Comparison of ENCODE assay signal across 15 cellular contexts in the genomic region with DNA sequence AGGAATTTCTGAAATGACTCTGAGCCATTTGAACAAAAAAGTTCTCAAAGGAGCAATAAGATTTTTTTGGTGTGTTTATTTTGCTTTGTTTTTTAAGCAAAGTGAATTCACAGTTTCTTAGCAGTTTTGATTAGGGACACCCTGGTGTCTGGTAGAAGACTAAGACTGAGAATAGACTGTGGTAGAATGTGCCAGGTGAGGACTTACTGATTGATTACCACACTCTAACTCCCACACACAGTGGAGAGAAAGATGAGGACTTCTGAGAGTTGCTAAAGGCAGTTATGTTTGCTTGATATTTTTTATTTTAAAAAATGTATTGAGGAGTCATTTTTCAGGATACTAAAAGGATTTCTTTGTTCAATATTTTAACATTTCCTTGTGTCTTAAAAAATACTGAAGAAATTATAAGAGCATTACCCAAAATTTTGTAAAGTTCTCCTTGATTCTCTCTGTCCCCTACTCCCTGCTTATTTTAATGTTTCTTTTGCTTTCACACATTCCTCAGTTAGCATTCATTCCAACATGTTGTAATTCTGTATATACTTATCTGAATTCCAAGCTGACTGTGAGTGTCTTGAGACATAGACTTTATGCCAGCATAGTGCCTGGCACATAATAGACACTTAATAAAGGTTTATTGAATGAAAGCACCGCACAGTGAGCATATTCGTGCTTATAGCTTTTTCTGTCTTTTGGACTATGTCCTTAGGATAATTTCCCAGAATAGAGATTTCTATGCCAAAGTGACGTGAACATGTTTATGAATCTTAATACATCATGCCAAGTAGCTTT.
DNase-seq lines count a peak whose midpoint lies in the region; ATAC-seq, FAIRE-seq and TF ChIP-seq lines count a peak whose summit lies in the region.
"Had no signal": no experiment of that assay in that cellular context is flagged by ENCODE, and none has a peak within 500 bp of the region (broad histone marks: within the 10 kb centered on the region; RNA-seq: fewer than 3 reads in every experiment).

No MANE protein-coding gene starts in this region.

- TF ChIP-seq POLR2A in A549 (IDR thresholded peaks at IDR 0.05; ENCODE audit: low read length): no peak

- H3K9me2 ChIP-seq in GM23248 (ENCODE audit: insufficient read depth): 0 out of 2 replicates have a peak, but pooled peaks cover 3% of the 10 kb centered on the region

- H3K9me3 ChIP-seq in A549: no peaks in the 10 kb centered on the region
- H3K9me3 ChIP-seq in GM23248 (ENCODE audit: low read depth): no peaks in the 10 kb centered on the region
- H3K9me3 ChIP-seq in astrocyte (ENCODE audit: insufficient read depth, low read depth, low read length): no peaks in the 10 kb centered on the region

- H3K79me2 ChIP-seq in GM23248 (ENCODE audit: insufficient read depth) (peaks cover 26% of the 10 kb centered on the region; the same call in 1 of the 2 replicates), astrocyte (ENCODE audit: insufficient read depth, low read length) (peaks cover 95% of the 10 kb centered on the region)

- H3K4me1 ChIP-seq in A549 (peaks cover 2% of the 10 kb centered on the region; the same call in 1 of the 3 replicates), GM23248 (ENCODE audit: insufficient read depth) (peaks cover 18% of the 10 kb centered on the region), astrocyte (ENCODE audit: insufficient read depth, low read length) (peaks cover 11% of the 10 kb centered on the region)

- H3K4me1 Mint-ChIP-seq in astrocyte (ENCODE audit: low read depth, unreplicated experiment): peaks cover 35% of the 10 kb centered on the region
- H3K4me1 Mint-ChIP-seq: immature natural killer cell had no signal

- no peak overlapping the region for H3K27ac Mint-ChIP-seq in astrocyte (ENCODE audit: unreplicated experiment)
- H3K27ac Mint-ChIP-seq: immature natural killer cell had no signal

- in situ Hi-C loops in GM23248 (cut with MboI): no loop called here

- no peak overlapping the region for H3K4me3 ChIP-seq in A549
- H3K4me3 ChIP-seq in GM23248: no peak overlapping the region
- no peak overlapping the region for H3K4me3 ChIP-seq in astrocyte (ENCODE audit: insufficient read depth, low read depth, low read length)

- H3K27ac ChIP-seq in A549 (no peak overlapping the region), GM23248 (peak overlapping the region; percentile 41), astrocyte (ENCODE audit: low read depth, low read length) (peak overlapping the region; percentile 2)

- H3K9me3 Mint-ChIP-seq in astrocyte (ENCODE audit: unreplicated experiment): no peaks in the 10 kb centered on the region
- H3K9me3 Mint-ChIP-seq: immature natural killer cell had no signal

- H3F3A ChIP-seq in GM23248 (ENCODE audit: insufficient read depth): peaks cover 15% of the 10 kb centered on the region

- no peak overlapping the region for H3K4me2 ChIP-seq in A549
- peak overlapping the region; percentile 23 for H3K4me2 ChIP-seq in GM23248 (ENCODE audit: unreplicated experiment)
- no peak overlapping the region for H3K4me2 ChIP-seq in astrocyte (ENCODE audit: low read length)

- DNase-seq in A549 (ENCODE audit: low read depth in 1 of 2, low spot score in 1 of 2) (no peak), GM23248 (peak; percentile 72), astrocyte (ENCODE audit: low read depth) (peak; percentile 49), left lobe of liver (ENCODE audit: low spot score) (no peak), occipital lobe (lab: John Stamatoyannopoulos, UW) (no peak), DMS 273 (lab: John Stamatoyannopoulos, UW; ENCODE audit: unreplicated experiment) (no peak), T-helper 1 cell (no peak)
- DNase-seq: caudate nucleus; EL; immature natural killer cell; NCI-H1092; SIG-M5; stimulated activated CD4-positive, alpha-beta T cell treated with anti-CD3 and anti-CD28 coated beads, Interleukin-12 subunit alpha, Interleukin-12 subunit beta, amount 100 ng/mL, for 4 hours had no signal

- no peaks in the 10 kb centered on the region for H3K27me3 Mint-ChIP-seq in astrocyte (ENCODE audit: low read depth, unreplicated experiment)

- no peak overlapping the region for H2AFZ ChIP-seq in GM23248
- H2AFZ ChIP-seq in astrocyte (ENCODE audit: low read depth, low read length): no peak overlapping the region

- peak; percentile 59 for FAIRE-seq in A549 (lab: Jason Lieb, UNC)
- FAIRE-seq in astrocyte (lab: Jason Lieb, UNC): no peak
- FAIRE-seq: GM18507 had no signal

- TF ChIP-seq CTCF in A549 (IDR thresholded peaks at IDR 0.05) (no peak), astrocyte (IDR thresholded peaks at IDR 0.05; ENCODE audit: insufficient read depth, low read depth, low read length) (no peak)

- H4K20me1 ChIP-seq in GM23248 (ENCODE audit: insufficient read depth) (no peaks in the 10 kb centered on the region), astrocyte (ENCODE audit: insufficient read depth, low read length) (peaks cover 12% of the 10 kb centered on the region)

- WGBS in A549 (ENCODE audit: missing lambda C conversion rate): 89% methylated on average over 3 of the region's 3 CpGs
- WGBS in GM23248 (ENCODE audit: low coverage in 1 of 2, low lambda C conversion rate in 2 of 2, missing lambda C conversion rate in 2 of 2), 2 experiments: 91 to 95% methylated on average over 3 of the region's 3 CpGs

- no peak for TF ChIP-seq EP300 in A549 (IDR thresholded peaks at IDR 0.05)

- H3K36me3 ChIP-seq in GM23248 (ENCODE audit: low read depth) (no peaks in the 10 kb centered on the region), astrocyte (ENCODE audit: insufficient read depth, low read length) (no peaks in the 10 kb centered on the region)

- H3K27me3 ChIP-seq in GM23248 (replicated peaks; ENCODE audit: insufficient read depth) (no peaks in the 10 kb centered on the region), astrocyte (ENCODE audit: insufficient read depth, low read length) (no peaks in the 10 kb centered on the region)

- CTCF ChIA-PET in A549 (lab: Yijun Ruan, JAX): no interaction called here

- H3K4me3 Mint-ChIP-seq in astrocyte (ENCODE audit: unreplicated experiment): no peak overlapping the region
- H3K4me3 Mint-ChIP-seq: immature natural killer cell had no signal

- H3K9ac ChIP-seq in GM23248 (no peak overlapping the region), astrocyte (ENCODE audit: low read length) (no peak overlapping the region)

- no peak for TF ChIP-seq RAD21 in A549 (conservative IDR thresholded peaks at IDR 0.05 in 1 of 2, IDR thresholded peaks at IDR 0.05 in 1 of 2)

- no peaks in the 10 kb centered on the region for H3K36me3 Mint-ChIP-seq in astrocyte (ENCODE audit: low read depth, unreplicated experiment)
- H3K36me3 Mint-ChIP-seq: immature natural killer cell had no signal

- POLR2A ChIA-PET in A549 (lab: Yijun Ruan, JAX): no interaction called here

- ATAC-seq in A549: no peak
- ATAC-seq in left lobe of liver: peak; percentile 43
- no peak for ATAC-seq in GM21515 (IDR thresholded peaks at IDR 0.05; ENCODE audit: unreplicated experiment)

TF ChIP-seq in A549, 52 proteins besides CTCF, POLR2A, EP300 and RAD21:
- TF ChIP-seq PHF8 (IDR thresholded peaks at IDR 0.05; ENCODE audit: borderline replicate concordance, low read depth) (no peak), POLR2AphosphoS2 (conservative IDR thresholded peaks at IDR 0.05; ENCODE audit: low read length) (no peak), ATOH8 (CRISPR knock-in tag; IDR thresholded peaks at IDR 0.05; ENCODE audit: low read depth) (no peak), TFCP2L1 (CRISPR knock-in tag; IDR thresholded peaks at IDR 0.05) (no peak), NFE2L2 (conservative IDR thresholded peaks at IDR 0.05; ENCODE audit: low read length) (no peak), EHF (CRISPR knock-in tag; IDR thresholded peaks at IDR 0.05) (no peak), E2F6 (IDR thresholded peaks at IDR 0.05; ENCODE audit: borderline replicate concordance, low read depth) (no peak), HEYL (CRISPR knock-in tag; IDR thresholded peaks at IDR 0.05) (no peak), FOSB (CRISPR knock-in tag; IDR thresholded peaks at IDR 0.05) (no peak), BHLHE40 (IDR thresholded peaks at IDR 0.05; ENCODE audit: low read depth, low read length) (no peak), HOXB13 (CRISPR knock-in tag; IDR thresholded peaks at IDR 0.05; ENCODE audit: low read depth) (no peak), ZFP36 (IDR thresholded peaks at IDR 0.05; ENCODE audit: borderline replicate concordance, partially characterized antibody) (no peak)

Comparison
In these comparisons a context has a peak if more than half of its experiments do, and no peak if none do; other contexts are left out.
1. DNase-seq: peak in GM23248 (single experiment) and astrocyte (single experiment); none in A549 (0 of 2), left lobe of liver (single experiment), occipital lobe (single experiment), DMS 273 (single experiment) and T-helper 1 cell (0 of 5).
2. H3K27ac ChIP-seq: peak in GM23248 (single experiment) and astrocyte (single experiment); none in A549 (0 of 2).